11 cellular contexts compared by ENCODE assay signal in genomic region chr2:176134978-176135575, GRCh38. TPM values are rescaled to one million over a fixed set of nuclear protein-coding genes. Genes with fewer than 3 reads are reported as not detected.
DNase-seq lines count a peak whose midpoint lies in the region; ATAC-seq and TF ChIP-seq lines count a peak whose summit lies in the region.
"Had no signal": no experiment of that assay in that cellular context is flagged by ENCODE, and none has a peak within 500 bp of the region (broad histone marks: within the 10 kb centered on the region; RNA-seq: fewer than 3 reads in every experiment).

No MANE protein-coding gene starts in this region.

- H3K4me3 Mint-ChIP-seq in endothelial cell (ENCODE audit: unreplicated experiment), result peak overlapping the region; percentile 90
- H3K4me3 Mint-ChIP-seq in activated T-cell treated with anti-CD3 and anti-CD28 coated beads, Interleukin-2, amount 50 U/mL, for 4 hours, result no peak overlapping the region

- H3K4me1 ChIP-seq in GM23248 (ENCODE audit: insufficient read depth) (peaks cover 37% of the 10 kb centered on the region), gastrocnemius medialis (peaks cover 12 to 19% of the 10 kb centered on the region in 2 donors)

- peaks cover 68% of the 10 kb centered on the region for H3F3A ChIP-seq in GM23248 (ENCODE audit: insufficient read depth)

- no peaks in the 10 kb centered on the region for H3K9me2 ChIP-seq in GM23248 (ENCODE audit: insufficient read depth)

- no peaks in the 10 kb centered on the region for H3K9me3 Mint-ChIP-seq in endothelial cell (ENCODE audit: unreplicated experiment)
- H3K9me3 Mint-ChIP-seq in activated T-cell treated with anti-CD3 and anti-CD28 coated beads, Interleukin-2, amount 50 U/mL, for 4 hours, result peaks cover 8% of the 10 kb centered on the region

- H3K36me3 ChIP-seq in GM23248 (ENCODE audit: low read depth), result no peaks in the 10 kb centered on the region
- H3K36me3 ChIP-seq in gastrocnemius medialis, result no peaks in the 10 kb centered on the region
- H3K36me3 ChIP-seq: neutrophil had no signal

- peaks cover 37% of the 10 kb centered on the region for H3K27me3 Mint-ChIP-seq in endothelial cell (ENCODE audit: unreplicated experiment)
- peaks cover 89% of the 10 kb centered on the region for H3K27me3 Mint-ChIP-seq in activated T-cell treated with anti-CD3 and anti-CD28 coated beads, Interleukin-2, amount 50 U/mL, for 4 hours (ENCODE audit: low read depth)

- ATAC-seq in gastrocnemius medialis, result no peak
- no peak for ATAC-seq in activated T-cell treated with anti-CD3 and anti-CD28 coated beads, Interleukin-2, amount 50 U/mL, for 4 hours

- no peaks in the 10 kb centered on the region for H3K9me3 ChIP-seq in GM23248 (ENCODE audit: low read depth)
- no peaks in the 10 kb centered on the region for H3K9me3 ChIP-seq in gastrocnemius medialis
- H3K9me3 ChIP-seq: neutrophil had no signal

- in situ Hi-C loops in GM23248 (cut with MboI) (no loop called here), gastrocnemius medialis (cut with MboI; ENCODE audit: low sequenced_read_pairs in 4 of 4) (loop anchor here in 3 of 4 donors (25.0 kb wide), 2 partner anchors 677 to 1027 kb away; no protein-coding TSS in a partner anchor), KBM-7 (cut with MboI; ENCODE audit: low pct_unique_long_range_greater_than_20kb, low sequenced_read_pairs) (loop anchor here (25.0 kb wide), 2 partner anchors 327 to 1002 kb away; no protein-coding TSS in a partner anchor)

- peaks cover 6% of the 10 kb centered on the region for H3K36me3 Mint-ChIP-seq in endothelial cell (ENCODE audit: low read depth, unreplicated experiment)
- H3K36me3 Mint-ChIP-seq in activated T-cell treated with anti-CD3 and anti-CD28 coated beads, Interleukin-2, amount 50 U/mL, for 4 hours (ENCODE audit: insufficient read depth), result peaks cover 2% of the 10 kb centered on the region

- H3K27ac ChIP-seq in GM23248 (peak overlapping the region; percentile 96), gastrocnemius medialis (peak overlapping the region; percentile 81 to 89 (median 86))
- H3K27ac ChIP-seq: neutrophil had no signal

- H3K4me2 ChIP-seq in GM23248 (ENCODE audit: unreplicated experiment), result peak overlapping the region; percentile 93

- intact Hi-C loops in gastrocnemius medialis (cut with DNase I; ENCODE audit: low total_unique reads), result loop anchor here (5.0 kb wide), 1 partner anchor 133 kb away; the partner anchor contains the start of gene LNPK

- no peak for TF ChIP-seq CTCF in endothelial cell (IDR thresholded peaks at IDR 0.05; ENCODE audit: unreplicated experiment)
- no peak for TF ChIP-seq CTCF in gastrocnemius medialis (IDR thresholded peaks at IDR 0.05 in 4 of 5, conservative IDR thresholded peaks at IDR 0.05 in 1 of 5)

- no peaks in the 10 kb centered on the region for H4K20me1 ChIP-seq in GM23248 (ENCODE audit: insufficient read depth)

- H3K27me3 ChIP-seq in GM23248 (replicated peaks; ENCODE audit: insufficient read depth) (no peaks in the 10 kb centered on the region), gastrocnemius medialis (peaks cover 0 to 45% (median 20%) of the 10 kb centered on the region in 3 donors)

- peak overlapping the region; percentile 97 for H3K9ac ChIP-seq in GM23248

- peaks cover 35% of the 10 kb centered on the region for H3K4me1 Mint-ChIP-seq in endothelial cell (ENCODE audit: unreplicated experiment)
- H3K4me1 Mint-ChIP-seq in activated T-cell treated with anti-CD3 and anti-CD28 coated beads, Interleukin-2, amount 50 U/mL, for 4 hours (ENCODE audit: low read depth), result peaks cover 22% of the 10 kb centered on the region

- peak overlapping the region; percentile 95 for H3K27ac Mint-ChIP-seq in endothelial cell (ENCODE audit: unreplicated experiment)

- TF ChIP-seq POLR2A in gastrocnemius medialis (IDR thresholded peaks at IDR 0.05), result no peak

- H2AFZ ChIP-seq in GM23248, result peak overlapping the region; percentile 64; the same call in 1 of the 2 replicates

- 31 to 54% methylated on average over 3 of the region's 3 CpGs for WGBS in GM23248 (ENCODE audit: low coverage in 1 of 2, low lambda C conversion rate in 2 of 2, missing lambda C conversion rate in 2 of 2), 2 experiments

- peaks cover 96% of the 10 kb centered on the region for H3K79me2 ChIP-seq in GM23248 (ENCODE audit: insufficient read depth)

- DNase-seq in GM23248 (peak; percentile 54), NCI-H69 (lab: John Stamatoyannopoulos, UW) (peak; percentile 51), endothelial cell (ENCODE audit: low spot score) (no peak), gastrocnemius medialis (no peak), NCI-H82 (lab: John Stamatoyannopoulos, UW) (no peak), KBM-7 (no peak)
- no peak for DNase-seq in activated T-cell treated with anti-CD3 and anti-CD28 coated beads, Interleukin-2, amount 50 U/mL, for 4 hours
- DNase-seq: head of caudate nucleus, NCI-H1105 treated with DMSO at 0.1 percent for 48 hours had no signal

- H3K4me3 ChIP-seq in GM23248 (peak overlapping the region; percentile 85), gastrocnemius medialis (peak overlapping the region in 2 of 4 donors; percentile 72 to 80)

RNA-seq across cellular contexts. Expression of gene HOXD8, which starts 5.6 kb away (rescaled TPM):
- total RNA-seq in GM23248 (2014; rRNA removed; shearing (Covaris generic)), result 23.4 and 27.8 TPM in 2 replicates
- polyA plus RNA-seq in GM23248 (2016; fragmentation: Nextera tagmentation; extraction: Ambion mirVana), result 18.0 and 19.7 TPM in 2 replicates
- 9.3 TPM for total RNA-seq in endothelial cell (ENCODE audit: unreplicated experiment)
- total RNA-seq in gastrocnemius medialis, result 10 to 100 TPM in 1 of 4 donors, 1 to 10 TPM in 3; 4.0 to 12.0 (median 7.2) TPM
- under 1 TPM in 1 of 3 donors, not detected in 2; 0.11 TPM for total RNA-seq in activated T-cell treated with anti-CD3 and anti-CD28 coated beads, Interleukin-2, amount 50 U/mL, for 4 hours
- total RNA-seq: activated CD8-positive, alpha-beta memory T cell treated with anti-CD3 and anti-CD28 coated beads for 36 hours had no signal

RNA-seq across cellular contexts. Expression of gene HOXD9, which starts 12.6 kb away (rescaled TPM):
- total RNA-seq in GM23248 (2014; rRNA removed; shearing (Covaris generic)), result 4.2 and 7.0 TPM in 2 replicates
- polyA plus RNA-seq in GM23248 (2016; fragmentation: Nextera tagmentation; extraction: Ambion mirVana), result 5.7 and 7.2 TPM in 2 replicates
- 0.56 TPM for total RNA-seq in endothelial cell (ENCODE audit: unreplicated experiment)
- total RNA-seq in gastrocnemius medialis, result 1 to 10 TPM in 2 of 4 donors, under 1 TPM in 2; 0.33 to 1.8 (median 0.78) TPM
- not detected for total RNA-seq in activated T-cell treated with anti-CD3 and anti-CD28 coated beads, Interleukin-2, amount 50 U/mL, for 4 hours
- total RNA-seq: activated CD8-positive, alpha-beta memory T cell treated with anti-CD3 and anti-CD28 coated beads for 36 hours had no signal

RNA-seq across cellular contexts. Expression of gene HOXD4, which starts 16.3 kb away (rescaled TPM):
- 2.5 and 7.8 TPM in 2 replicates for total RNA-seq in GM23248 (2014; rRNA removed; shearing (Covaris generic))
- 0.54 and 1.4 TPM in 2 replicates for polyA plus RNA-seq in GM23248 (2016; fragmentation: Nextera tagmentation; extraction: Ambion mirVana)
- total RNA-seq in endothelial cell (ENCODE audit: unreplicated experiment) (3.5 TPM), gastrocnemius medialis (1 to 10 TPM in 1 of 4 donors, under 1 TPM in 1, not detected in 2; 0.29 to 1.4 TPM)
- not detected for total RNA-seq in activated T-cell treated with anti-CD3 and anti-CD28 coated beads, Interleukin-2, amount 50 U/mL, for 4 hours
- total RNA-seq: activated CD8-positive, alpha-beta memory T cell treated with anti-CD3 and anti-CD28 coated beads for 36 hours had no signal

RNA-seq across cellular contexts. Expression of gene HOXD10, which starts 18.5 kb away (rescaled TPM):
- total RNA-seq in GM23248 (2014; rRNA removed; shearing (Covaris generic)), result 17.2 and 23.5 TPM in 2 replicates
- polyA plus RNA-seq in GM23248 (2016; fragmentation: Nextera tagmentation; extraction: Ambion mirVana), result 10.9 and 16.0 TPM in 2 replicates
- total RNA-seq in endothelial cell (ENCODE audit: unreplicated experiment), result not detected
- under 1 TPM in 1 of 4 donors, not detected in 3; 0.15 TPM for total RNA-seq in gastrocnemius medialis
- not detected for total RNA-seq in activated T-cell treated with anti-CD3 and anti-CD28 coated beads, Interleukin-2, amount 50 U/mL, for 4 hours
- total RNA-seq: activated CD8-positive, alpha-beta memory T cell treated with anti-CD3 and anti-CD28 coated beads for 36 hours had no signal

RNA-seq across cellular contexts. Expression of gene HOXD3, which starts 22.0 kb away (rescaled TPM):
- total RNA-seq in GM23248 (2014; rRNA removed; shearing (Covaris generic)), result 3.2 and 5.2 TPM in 2 replicates
- polyA plus RNA-seq in GM23248 (2016; fragmentation: Nextera tagmentation; extraction: Ambion mirVana), result 1.9 and 2.3 TPM in 2 replicates
- total RNA-seq in endothelial cell (ENCODE audit: unreplicated experiment) (4.1 TPM), gastrocnemius medialis (1 to 10 TPM in 1 of 4 donors, under 1 TPM in 2, not detected in 1; 0.36 to 1.7 (median 0.64) TPM)
- total RNA-seq in activated T-cell treated with anti-CD3 and anti-CD28 coated beads, Interleukin-2, amount 50 U/mL, for 4 hours, result not detected
- total RNA-seq: activated CD8-positive, alpha-beta memory T cell treated with anti-CD3 and anti-CD28 coated beads for 36 hours had no signal

Comparison
In these comparisons a context has a peak if more than half of its experiments do, and no peak if none do; other contexts are left out.
1. DNase-seq: peak in GM23248 (single experiment) and NCI-H69 (single experiment); none in endothelial cell (single experiment), gastrocnemius medialis (0 of 2), activated T-cell treated with anti-CD3 and anti-CD28 coated beads, Interleukin-2, amount 50 U/mL, for 4 hours (single experiment), NCI-H82 (single experiment) and KBM-7 (single experiment).